In the genomic region with DNA sequence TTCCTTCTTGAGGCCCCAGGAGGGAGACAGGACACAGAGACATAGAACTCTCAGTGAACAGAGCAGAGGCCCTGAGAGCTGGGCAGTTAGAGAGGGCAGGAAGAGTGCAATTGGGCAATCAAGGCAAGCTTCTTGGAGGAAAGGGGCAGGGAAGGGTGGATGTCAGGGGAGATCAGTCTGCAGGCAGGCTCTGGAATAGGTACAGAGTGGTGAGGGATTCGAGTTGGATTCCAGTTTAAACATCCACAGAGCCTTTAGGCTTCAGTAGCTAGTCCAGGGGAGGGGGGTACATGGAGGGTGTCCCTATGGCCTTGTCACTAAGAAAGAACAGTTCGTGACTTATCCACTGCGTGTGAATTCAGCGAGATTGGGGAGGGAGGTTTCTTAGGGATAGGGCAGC, we compare ENCODE assay signal across 26 cellular contexts. TPM values are rescaled to one million over a fixed set of nuclear protein-coding genes. Genes with fewer than 3 reads are reported as not detected.
"Had no signal": no experiment of that assay in that cellular context is flagged by ENCODE, and none has a peak within 500 bp of the region (broad histone marks: within the 10 kb centered on the region; RNA-seq: fewer than 3 reads in every experiment).

No MANE protein-coding gene starts in this region.

- H3K27ac ChIP-seq: brain microvascular endothelial cell, colonic mucosa, gastrocnemius medialis, heart left ventricle, left lung, ovary, stomach had no signal

- H3K27ac Mint-ChIP-seq: activated CD4-positive, alpha-beta T cell treated with anti-CD3 and anti-CD28 coated beads for 36 hours; activated CD8-positive, alpha-beta T cell treated with anti-CD3 and anti-CD28 coated beads, Interleukin-2, amount 10 ng/mL, durations not matched to agents 7 days and 5 days; activated T-cell treated with anti-CD3 and anti-CD28 coated beads, Interleukin-2, amount 50 U/mL, for 24 hours; activated T-helper 2 cell treated with anti-CD3 and anti-CD28 coated beads, Interferon-gamma antibody, Interleukin-2, Interleukin-4, amounts not matched to agents 10 μg/mL and 5 μg/mL and 100 μg/mL, durations not matched to agents 14 hours and 24 hours and 36 hours had no signal

- DNase-seq: activated CD4-positive, alpha-beta T cell treated with anti-CD3 and anti-CD28 coated beads for 36 hours; activated CD8-positive, alpha-beta T cell treated with anti-CD3 and anti-CD28 coated beads, Interleukin-2, amount 10 ng/mL, durations not matched to agents 7 days and 5 days; activated naive CD4-positive, alpha-beta T cell treated with anti-CD3 and anti-CD28 coated beads, Interleukin-2, amount 50 U/mL, for 16 hours; activated T-cell treated with anti-CD3 and anti-CD28 coated beads, Interleukin-2, amount 50 U/mL, for 24 hours; aorta; brain microvascular endothelial cell; colonic mucosa; gastrocnemius medialis; heart left ventricle; ovary; small intestine; stimulated activated CD4-positive, alpha-beta T cell treated with anti-CD3 and anti-CD28 coated beads, Interleukin-15, amount 100 ng/mL, for 24 hours; stimulated activated CD4-positive, alpha-beta T cell treated with anti-CD3 and anti-CD28 coated beads, Interleukin-4, amount 100 ng/mL, for 1 hour; stomach; T-helper 2 cell; trophoblast cell had no signal

- H3K9me3 Mint-ChIP-seq: activated T-cell treated with anti-CD3 and anti-CD28 coated beads, Interleukin-2, amount 50 U/mL, for 24 hours; activated T-helper 2 cell treated with anti-CD3 and anti-CD28 coated beads, Interferon-gamma antibody, Interleukin-2, Interleukin-4, amounts not matched to agents 10 μg/mL and 5 μg/mL and 100 μg/mL, durations not matched to agents 14 hours and 24 hours and 36 hours; central memory CD8-positive, alpha-beta T cell; neural crest cell had no signal

- H3K36me3 ChIP-seq: brain microvascular endothelial cell, colonic mucosa, gastrocnemius medialis, heart left ventricle, left lung, ovary, stomach had no signal

- H3K4me3 Mint-ChIP-seq: activated CD4-positive, alpha-beta T cell treated with anti-CD3 and anti-CD28 coated beads for 36 hours; activated CD8-positive, alpha-beta T cell treated with anti-CD3 and anti-CD28 coated beads, Interleukin-2, amount 10 ng/mL, durations not matched to agents 7 days and 5 days; activated T-cell treated with anti-CD3 and anti-CD28 coated beads, Interleukin-2, amount 50 U/mL, for 24 hours; neural crest cell had no signal

- H3K27me3 ChIP-seq: ovary had no signal

- H3K4me3 ChIP-seq: colonic mucosa, left lung, ovary had no signal

- H3K9me3 ChIP-seq: colonic mucosa, gastrocnemius medialis, heart left ventricle, left lung, ovary, stomach had no signal

RNA-seq across cellular contexts. Expression of a gene that starts 2.0 kb away (rescaled TPM):
- total RNA-seq: activated CD4-positive, alpha-beta T cell treated with anti-CD3 and anti-CD28 coated beads for 36 hours; activated CD8-positive, alpha-beta T cell treated with anti-CD3 and anti-CD28 coated beads, Interleukin-2, amount 10 ng/mL, durations not matched to agents 7 days and 5 days; aorta; gastrocnemius medialis; heart left ventricle; kidney epithelial cell; left lung; lung microvascular endothelial cell; neural crest cell; pulmonary artery endothelial cell; temporal lobe had no signal
- polyA plus RNA-seq: esophagus, heart left ventricle had no signal

RNA-seq across cellular contexts. Expression of a gene that starts 9.5 kb away (rescaled TPM):
- total RNA-seq: activated CD4-positive, alpha-beta T cell treated with anti-CD3 and anti-CD28 coated beads for 36 hours; activated CD8-positive, alpha-beta T cell treated with anti-CD3 and anti-CD28 coated beads, Interleukin-2, amount 10 ng/mL, durations not matched to agents 7 days and 5 days; activated T-helper 2 cell treated with anti-CD3 and anti-CD28 coated beads, Interferon-gamma antibody, Interleukin-2, Interleukin-4, amounts not matched to agents 10 μg/mL and 5 μg/mL and 100 μg/mL, durations not matched to agents 14 hours and 24 hours and 36 hours; aorta; gastrocnemius medialis; heart left ventricle; kidney epithelial cell; left lung; lung microvascular endothelial cell; myocyte; neural crest cell; ovary; pulmonary artery endothelial cell; stomach; temporal lobe had no signal
- polyA plus RNA-seq: aorta, esophagus, heart left ventricle, ovary, small intestine, stomach had no signal
